In genomic region chr12:91009319-91009950, GRCh38 we compare ENCODE assay signal across 9 cellular contexts. TPM values are rescaled to one million over a fixed set of nuclear protein-coding genes. Genes with fewer than 3 reads are reported as not detected.
DNase-seq lines count a peak whose midpoint lies in the region; ATAC-seq, FAIRE-seq and TF ChIP-seq lines count a peak whose summit lies in the region.
"Had no signal": no experiment of that assay in that cellular context is flagged by ENCODE, and none has a peak within 500 bp of the region (broad histone marks: within the 10 kb centered on the region; RNA-seq: fewer than 3 reads in every experiment).

No MANE protein-coding gene starts in this region.

- TF ChIP-seq CTCF in fibroblast of the aortic adventitia (IDR thresholded peaks at IDR 0.05; ENCODE audit: insufficient read depth, low read length) (no peak), testis (IDR thresholded peaks at IDR 0.05) (no peak), BE2C (IDR thresholded peaks at IDR 0.05; ENCODE audit: low read depth, low read length) (no peak)

- no peak for TF ChIP-seq POLR2A in GM12892 (IDR thresholded peaks at IDR 0.05; ENCODE audit: low read depth, low read length)
- TF ChIP-seq POLR2A in testis (IDR thresholded peaks at IDR 0.05) = no peak

- no peaks in the 10 kb centered on the region for H3K9me3 ChIP-seq in testis
- no peaks in the 10 kb centered on the region for H3K9me3 ChIP-seq in BE2C

- H3K27ac ChIP-seq in caudate nucleus (ENCODE audit: low read depth, low read length) (no peak overlapping the region), testis (no peak overlapping the region)
- H3K27ac ChIP-seq: neural progenitor cell had no signal

- H3K27me3 ChIP-seq in testis = no peaks in the 10 kb centered on the region
- H3K27me3 ChIP-seq in BE2C = no peaks in the 10 kb centered on the region
- H3K27me3 ChIP-seq: neural progenitor cell had no signal

- DNase-seq in fibroblast of the aortic adventitia (ENCODE audit: low read depth) (peak; percentile 33), caudate nucleus (lab: John Stamatoyannopoulos, UW) (no peak), GM12892 (ENCODE audit: insufficient read length) (no peak), testis (no peak), BE2C (no peak)

- H3K36me3 ChIP-seq in testis (ENCODE audit: low read depth, missing control alignments) (no peaks in the 10 kb centered on the region), BE2C (no peaks in the 10 kb centered on the region)
- H3K36me3 ChIP-seq: neural progenitor cell had no signal

- no peak for FAIRE-seq in GM12892 (lab: Jason Lieb, UNC)

- H3K4me1 ChIP-seq in testis = no peaks in the 10 kb centered on the region
- H3K4me1 ChIP-seq in BE2C = no peaks in the 10 kb centered on the region
- H3K4me1 ChIP-seq: neural progenitor cell had no signal

- H3K4me3 ChIP-seq in fibroblast of the aortic adventitia (ENCODE audit: low read depth, low read length) (no peak overlapping the region), testis (no peak overlapping the region), BE2C (ENCODE audit: low read depth, low read length) (no peak overlapping the region)
- H3K4me3 ChIP-seq: neural progenitor cell had no signal

- intact Hi-C loops in testis (cut with DNase I; ENCODE audit: low total_unique reads) = no loop called here

- 90 to 98% methylated on average over 1 of the region's 1 CpG for WGBS in testis, 2 donors

- ATAC-seq in GM18870 (IDR thresholded peaks at IDR 0.05; ENCODE audit: unreplicated experiment) (peak; percentile 94), GM21717 (IDR thresholded peaks at IDR 0.05; ENCODE audit: unreplicated experiment) (peak; percentile 90), HG03439 (IDR thresholded peaks at IDR 0.05; ENCODE audit: unreplicated experiment) (peak; percentile 91)

RNA-seq across cellular contexts. Expression of gene EPYC, which starts 4.7 kb away (rescaled TPM):
- not detected in 2 replicates for total RNA-seq in fibroblast of the aortic adventitia (ENCODE audit: low replicate concordance)
- not detected for polyA plus RNA-seq in GM12892 (2012; ENCODE audit: missing spikeins)
- not detected for total RNA-seq in testis
- 1.6 TPM for polyA plus RNA-seq in testis (ENCODE audit: insufficient read depth, low read depth, low replicate concordance)
- not detected for polyA plus RNA-seq in BE2C (2012; ENCODE audit: insufficient read depth, insufficient read length, low read depth)

RNA-seq across cellular contexts. Expression of gene KERA, which starts 48.4 kb away (rescaled TPM):
- not detected in 2 replicates for total RNA-seq in fibroblast of the aortic adventitia (ENCODE audit: low replicate concordance)
- not detected for polyA plus RNA-seq in GM12892 (2012; ENCODE audit: missing spikeins)
- total RNA-seq in testis = under 1 TPM in 1 of 2 donors, not detected in 1; 0.24 TPM
- not detected for polyA plus RNA-seq in testis (ENCODE audit: insufficient read depth, low read depth, low replicate concordance)
- polyA plus RNA-seq in BE2C (2012; ENCODE audit: insufficient read depth, insufficient read length, low read depth) = not detected

RNA-seq across cellular contexts. Expression of gene CCER1, which starts 54.5 kb away (rescaled TPM):
- total RNA-seq in fibroblast of the aortic adventitia (ENCODE audit: low replicate concordance) (not detected in 2 replicates), testis (10 to 100 TPM; 17.8 to 58.6 TPM)
- polyA plus RNA-seq in GM12892 (2012; ENCODE audit: missing spikeins) = not detected
- 77.3 TPM for polyA plus RNA-seq in testis (ENCODE audit: insufficient read depth, low read depth, low replicate concordance)
- polyA plus RNA-seq in BE2C (2012; ENCODE audit: insufficient read depth, insufficient read length, low read depth) = not detected

Comparison
In these comparisons a context has a peak if more than half of its experiments do, and no peak if none do; other contexts are left out.
1. RNA of gene CCER1, which starts 54.5 kb away (total RNA-seq): 17.8 to 58.6 TPM in testis; not detected in fibroblast of the aortic adventitia; every median in the first group is over 10 times any median in the second.
2. Peak in every context shown above with its lines, with median percentiles within 50 percentile points of each other: ATAC-seq.